Comparison of ENCODE assay signal across 1 cellular context in genomic region chr6:5260661-5261544, GRCh38.
A peak's percentile ranks its signal among the peaks of the same experiment; 100 is the strongest.
TF ChIP-seq lines count a peak whose summit lies in the region.

TSS of gene FARS2 (plus strand) at chr6:5261513.
TSS of gene LYRM4 (minus strand) at chr6:5260950. CDS start at chr6:5260733, 217 bp downstream.

TF ChIP-seq in K562, 482 proteins besides CTCF, POLR2A, EP300 and RAD21 (continued from another document):
- peak; percentile 58 for TF ChIP-seq ZBTB2 (IDR thresholded peaks at IDR 0.05)
- TF ChIP-seq MTA2 (IDR thresholded peaks at IDR 0.05; ENCODE audit: low read depth): no peak
- no peak for TF ChIP-seq MBD1 (CRISPR knock-in tag; IDR thresholded peaks at IDR 0.05)
- no peak for TF ChIP-seq IRF9 (tag; IDR thresholded peaks at IDR 0.05)
- TF ChIP-seq ATF4 (CRISPR knock-in tag; IDR thresholded peaks at IDR 0.05): peak; percentile 63; the same call in 1 of the 2 replicates
- no peak; the same call in 1 of the 2 replicates for TF ChIP-seq RUNX1 (IDR thresholded peaks at IDR 0.05; ENCODE audit: low read depth)
- 0 out of 6 replicates have a peak, but pooled peaks of 1 of the 3 experiments have one; percentile 16 for TF ChIP-seq ZBTB11 (CRISPR knock-in tag; IDR thresholded peaks at IDR 0.05)
- no peak for TF ChIP-seq E4F1 (CRISPR knock-in tag; IDR thresholded peaks at IDR 0.05; ENCODE audit: borderline replicate concordance)
- TF ChIP-seq ZBTB26 (CRISPR knock-in tag; IDR thresholded peaks at IDR 0.05): 0 out of 2 replicates have a peak, but pooled peaks have one; percentile 60
- no peak for TF ChIP-seq ID3 (CRISPR knock-in tag; IDR thresholded peaks at IDR 0.05)
- TF ChIP-seq ID3 (tag; IDR thresholded peaks at IDR 0.05): peak; percentile 59
- TF ChIP-seq NR0B1 (IDR thresholded peaks at IDR 0.05; ENCODE audit: partially characterized antibody): no peak
- 0 out of 2 replicates have a peak, but pooled peaks have one; percentile 9 for TF ChIP-seq POLR2H (tag; IDR thresholded peaks at IDR 0.05; ENCODE audit: low read depth)
- TF ChIP-seq OTX1 (CRISPR knock-in tag; IDR thresholded peaks at IDR 0.05): peak; percentile 68; the same call in 1 of the 2 replicates
- no peak for TF ChIP-seq PURB (CRISPR knock-in tag; IDR thresholded peaks at IDR 0.05; ENCODE audit: low read depth)
- TF ChIP-seq L3MBTL2 (IDR thresholded peaks at IDR 0.05): peak; percentile 38; the same call in 1 of the 2 replicates
- TF ChIP-seq THRB (CRISPR knock-in tag; conservative IDR thresholded peaks at IDR 0.05): peak; percentile 61; the same call in 1 of the 2 replicates
- no peak for TF ChIP-seq ZNF707 (CRISPR knock-in tag; conservative IDR thresholded peaks at IDR 0.05)
- TF ChIP-seq NFIC (IDR thresholded peaks at IDR 0.05): peak; percentile 6; the same call in 1 of the 2 replicates
- no peak for TF ChIP-seq ZNF217 (CRISPR knock-in tag; IDR thresholded peaks at IDR 0.05)
- peak; percentile 88 for TF ChIP-seq MTA1 (IDR thresholded peaks at IDR 0.05; ENCODE audit: borderline replicate concordance)
- TF ChIP-seq CBX1 (IDR thresholded peaks at IDR 0.05; ENCODE audit: low read depth): peak; percentile 23; the same call in 1 of the 2 replicates
- TF ChIP-seq PHF8 (IDR thresholded peaks at IDR 0.05; ENCODE audit: borderline replicate concordance, low read length): peak; percentile 92; the same call in 1 of the 2 replicates
- TF ChIP-seq USF1 (CRISPR knock-in tag; IDR thresholded peaks at IDR 0.05): 0 out of 2 replicates have a peak, but pooled peaks have one; percentile 30
- 0 out of 2 replicates have a peak, but pooled peaks have one; percentile 60 for TF ChIP-seq FOXO4 (CRISPR knock-in tag; IDR thresholded peaks at IDR 0.05)
- TF ChIP-seq ELF2 (CRISPR knock-in tag; IDR thresholded peaks at IDR 0.05): peak; percentile 75
- TF ChIP-seq KDM2B (CRISPR knock-in tag; IDR thresholded peaks at IDR 0.05): peak; percentile 34; the same call in 1 of the 2 replicates
